In the genomic region with DNA sequence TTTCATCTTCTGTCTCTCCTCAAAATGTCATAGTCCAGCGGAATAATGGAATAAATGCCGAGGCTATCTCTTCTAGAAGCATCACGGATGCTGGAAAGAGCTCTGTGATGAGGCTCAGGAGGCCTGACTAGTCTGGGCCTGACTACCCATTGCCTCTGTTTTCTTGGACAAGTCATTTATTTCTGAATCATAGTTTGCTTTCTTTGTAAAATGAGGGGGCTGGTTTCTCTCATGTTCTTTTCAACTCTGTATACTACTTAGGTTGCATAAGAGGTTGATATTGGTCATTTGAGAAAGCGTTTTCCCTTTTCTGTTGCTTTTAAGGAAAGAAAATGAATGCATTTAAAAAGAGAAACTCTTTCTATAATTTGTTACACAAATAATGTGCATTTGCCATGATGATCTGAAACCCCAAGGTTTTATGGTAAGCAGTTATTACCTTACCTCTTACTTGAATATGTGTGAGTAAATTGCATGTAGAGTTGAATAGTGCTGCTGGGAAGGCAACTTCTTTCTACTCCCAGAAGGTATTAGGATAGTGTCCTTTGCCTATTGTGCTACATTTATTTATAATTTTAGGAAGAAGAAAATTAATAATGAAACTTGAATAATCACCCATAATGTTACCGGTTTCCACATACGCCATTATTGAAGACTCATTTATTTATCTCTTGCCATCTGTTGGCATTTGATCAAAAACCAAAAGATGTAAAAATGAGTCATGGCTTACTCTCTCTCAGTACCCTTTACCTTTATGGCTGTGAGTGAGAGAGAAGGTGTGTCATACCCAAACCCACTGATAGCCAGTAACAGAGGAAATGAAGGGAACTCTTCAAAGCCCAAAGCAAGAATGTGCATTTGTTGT, we compare ENCODE assay signal across 2 cellular contexts.
A peak's percentile ranks its signal among the peaks of the same experiment; 100 is the strongest.
TF ChIP-seq lines count a peak whose summit lies in the region.

No MANE protein-coding gene starts in this region.

TF ChIP-seq in IMR-90, 13 proteins besides CTCF, POLR2A, EP300 and RAD21:
- TF ChIP-seq RFX5 (IDR thresholded peaks at IDR 0.05; ENCODE audit: low read depth, low read length): no peak
- TF ChIP-seq CEBPB (IDR thresholded peaks at IDR 0.05; ENCODE audit: low read depth, low read length): peak; percentile 70
- TF ChIP-seq MAFK (IDR thresholded peaks at IDR 0.05; ENCODE audit: low read depth, low read length): no peak

TF ChIP-seq in WTC11, 78 proteins besides CTCF, POLR2A, EP300 and RAD21:
- TF ChIP-seq, protein P1, sequence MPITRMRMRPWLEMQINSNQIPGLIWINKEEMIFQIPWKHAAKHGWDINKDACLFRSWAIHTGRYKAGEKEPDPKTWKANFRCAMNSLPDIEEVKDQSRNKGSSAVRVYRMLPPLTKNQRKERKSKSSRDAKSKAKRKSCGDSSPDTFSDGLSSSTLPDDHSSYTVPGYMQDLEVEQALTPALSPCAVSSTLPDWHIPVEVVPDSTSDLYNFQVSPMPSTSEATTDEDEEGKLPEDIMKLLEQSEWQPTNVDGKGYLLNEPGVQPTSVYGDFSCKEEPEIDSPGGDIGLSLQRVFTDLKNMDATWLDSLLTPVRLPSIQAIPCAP (CRISPR knock-in tag; IDR thresholded peaks at IDR 0.05): no peak
- TF ChIP-seq MYBL2 (CRISPR knock-in tag; IDR thresholded peaks at IDR 0.05) (no peak), SP1 (CRISPR knock-in tag; conservative IDR thresholded peaks at IDR 0.05) (no peak), ZNF219 (CRISPR knock-in tag; IDR thresholded peaks at IDR 0.05; ENCODE audit: borderline replicate concordance) (no peak), JAZF1 (CRISPR knock-in tag; IDR thresholded peaks at IDR 0.05) (no peak), FOXK1 (CRISPR knock-in tag; IDR thresholded peaks at IDR 0.05) (no peak), RELA (CRISPR knock-in tag; IDR thresholded peaks at IDR 0.05; ENCODE audit: borderline replicate concordance) (no peak), SMAD3 (CRISPR knock-in tag; IDR thresholded peaks at IDR 0.05; ENCODE audit: borderline replicate concordance) (no peak), ZNF671 (CRISPR knock-in tag; IDR thresholded peaks at IDR 0.05) (no peak), ESRRA (CRISPR knock-in tag; IDR thresholded peaks at IDR 0.05; ENCODE audit: borderline replicate concordance) (no peak), STAT6 (CRISPR knock-in tag; conservative IDR thresholded peaks at IDR 0.05; ENCODE audit: low read depth) (no peak), KAT7 (CRISPR knock-in tag; IDR thresholded peaks at IDR 0.05; ENCODE audit: borderline replicate concordance) (no peak), NR2C2 (CRISPR knock-in tag; IDR thresholded peaks at IDR 0.05) (no peak), NFE2L1 (CRISPR knock-in tag; IDR thresholded peaks at IDR 0.05) (no peak), NR3C1 (CRISPR knock-in tag; conservative IDR thresholded peaks at IDR 0.05; ENCODE audit: low read depth) (no peak)
